ENCODE assay signal across 16 cellular contexts in genomic region chr11:78542007-78542406, GRCh38. TPM values are rescaled to one million over a fixed set of nuclear protein-coding genes. Genes with fewer than 3 reads are reported as not detected.
DNase-seq lines count a peak whose midpoint lies in the region; ATAC-seq, FAIRE-seq and TF ChIP-seq lines count a peak whose summit lies in the region.
"Had no signal": no experiment of that assay in that cellular context is flagged by ENCODE, and none has a peak within 500 bp of the region (broad histone marks: within the 10 kb centered on the region; RNA-seq: fewer than 3 reads in every experiment).

No MANE protein-coding gene starts in this region.

- H3K27ac ChIP-seq in DND-41 (ENCODE audit: low read length): peak overlapping the region; percentile 25; the same call in 1 of the 2 replicates
- peak overlapping the region; percentile 39; the same call in 1 of the 2 replicates for H3K27ac ChIP-seq in SJSA1
- H3K27ac ChIP-seq in kidney (ENCODE audit: low read depth in 2 of 2, low read length in 2 of 2): no peak overlapping the region
- no peak overlapping the region for H3K27ac ChIP-seq in osteoblast (ENCODE audit: low read depth, low read length)
- H3K27ac ChIP-seq: HL-60, PC-9 had no signal

- peaks cover 20% of the 10 kb centered on the region; the same call in 1 of the 2 replicates for H3K79me2 ChIP-seq in DND-41 (ENCODE audit: insufficient read depth, low read length)
- H3K79me2 ChIP-seq in osteoblast (ENCODE audit: insufficient read depth, low read length): no peaks in the 10 kb centered on the region

- H3K4me1 ChIP-seq in DND-41 (ENCODE audit: insufficient read depth, low read length) (peaks cover 15% of the 10 kb centered on the region), SJSA1 (replicated peaks) (peaks cover 33% of the 10 kb centered on the region), kidney (ENCODE audit: control insufficient read depth in 1 of 2, insufficient read depth in 1 of 2, low read depth in 1 of 2, low read length in 2 of 2) (no peaks in the 10 kb centered on the region), osteoblast (ENCODE audit: insufficient read depth, low read length) (no peaks in the 10 kb centered on the region)

- no peak overlapping the region for H3K4me3 ChIP-seq in DND-41 (ENCODE audit: low read depth in 1 of 2, low read length in 2 of 2)
- no peak overlapping the region for H3K4me3 ChIP-seq in SJSA1
- no peak overlapping the region for H3K4me3 ChIP-seq in kidney (ENCODE audit: low read length in 2 of 2)
- no peak overlapping the region for H3K4me3 ChIP-seq in osteoblast (ENCODE audit: insufficient read depth, low read length)
- H3K4me3 ChIP-seq: PC-9 had no signal

- H3K9me3 ChIP-seq in DND-41 (ENCODE audit: insufficient read depth, low read length, severe bottlenecking) (no peaks in the 10 kb centered on the region), SJSA1 (replicated peaks) (no peaks in the 10 kb centered on the region), kidney (ENCODE audit: control insufficient read depth in 1 of 2, low read length in 2 of 2) (no peaks in the 10 kb centered on the region), osteoblast (ENCODE audit: low read depth, low read length) (no peaks in the 10 kb centered on the region)

- H3K4me2 ChIP-seq in DND-41 (ENCODE audit: insufficient read depth, low read length) (no peak overlapping the region), osteoblast (ENCODE audit: insufficient read depth, low read length) (no peak overlapping the region)
- H3K4me2 ChIP-seq: PC-9 had no signal

- no peak for TF ChIP-seq CTCF in DND-41 (IDR thresholded peaks at IDR 0.05; ENCODE audit: borderline replicate concordance, extremely low read depth, low read length, poor library complexity, severe bottlenecking)
- TF ChIP-seq CTCF in kidney (IDR thresholded peaks at IDR 0.05; ENCODE audit: borderline replicate concordance, extremely low read depth, insufficient read depth): no peak
- no peak for TF ChIP-seq CTCF in osteoblast (IDR thresholded peaks at IDR 0.05; ENCODE audit: extremely low read depth, low read depth, low read length)

- peak; percentile 13 for FAIRE-seq in kidney (lab: Jason Lieb, UNC)
- FAIRE-seq: bronchial epithelial cell, islet of Langerhans had no signal

- H3K36me3 ChIP-seq in DND-41 (ENCODE audit: insufficient read depth, low read length) (peaks cover 27% of the 10 kb centered on the region), SJSA1 (peaks cover under 1% of the 10 kb centered on the region; the same call in 1 of the 2 replicates), kidney (ENCODE audit: control insufficient read depth in 1 of 2, insufficient read depth in 2 of 2, low read length in 2 of 2) (no peaks in the 10 kb centered on the region), osteoblast (ENCODE audit: insufficient read depth, low read length) (no peaks in the 10 kb centered on the region)

- no peaks in the 10 kb centered on the region for H4K20me1 ChIP-seq in DND-41 (ENCODE audit: insufficient read depth, low read length)
- H4K20me1 ChIP-seq in osteoblast (ENCODE audit: insufficient read depth, low read length): no peaks in the 10 kb centered on the region

- H2AFZ ChIP-seq in DND-41 (ENCODE audit: low read depth, low read length): no peak overlapping the region
- H2AFZ ChIP-seq in osteoblast (ENCODE audit: low read length): no peak overlapping the region
- H2AFZ ChIP-seq: PC-9 had no signal

- intact Hi-C loops in kidney (cut with DNase I): no loop called here

- DNase-seq in DND-41 (no peak), SJSA1 (ENCODE audit: low read depth in 1 of 2, low spot score in 2 of 2) (peak in 1 of 2 experiments; percentile 69), kidney (no peak), osteoblast (ENCODE audit: insufficient read length, low spot score, missing footprints) (no peak), Kasumi-1 (lab: John Stamatoyannopoulos, UW) (no peak)
- DNase-seq: activated naive CD4-positive, alpha-beta T cell; NCI-H1694; NCI-H510A treated with DMSO at 0.1 percent for 48 hours; PC-9 had no signal

- no peak overlapping the region for H3K9ac ChIP-seq in DND-41 (ENCODE audit: low read depth, low read length)
- H3K9ac ChIP-seq in kidney (ENCODE audit: low read length in 2 of 2): no peak overlapping the region

- peak; percentile 47; the same call in 1 of the 3 replicates for ATAC-seq in DND-41 (ENCODE audit: insufficient read depth, low read depth)
- ATAC-seq in GM21390 (IDR thresholded peaks at IDR 0.05; ENCODE audit: unreplicated experiment): peak; percentile 61
- ATAC-seq in GM18867 (IDR thresholded peaks at IDR 0.05; ENCODE audit: unreplicated experiment): no peak
- no peak for ATAC-seq in GM19397 (IDR thresholded peaks at IDR 0.05; ENCODE audit: unreplicated experiment)
- ATAC-seq: WTC11 had no signal

- no peaks in the 10 kb centered on the region for H3K27me3 ChIP-seq in DND-41 (ENCODE audit: insufficient read depth, low read length, poor library complexity)
- H3K27me3 ChIP-seq in SJSA1 (replicated peaks): no peaks in the 10 kb centered on the region
- H3K27me3 ChIP-seq in osteoblast (ENCODE audit: insufficient read depth, low read length): no peaks in the 10 kb centered on the region

RNA-seq across cellular contexts. Expression of gene NARS2, which starts 32.7 kb away (rescaled TPM):
- 12.4 and 20.8 TPM in 2 replicates for total RNA-seq in SJSA1 (2014; rRNA removed; shearing (Covaris generic))
- 13.2 TPM for total RNA-seq in kidney
- 13.0 TPM for polyA plus RNA-seq in kidney (ENCODE audit: insufficient read depth, low read depth, low replicate concordance)
- total RNA-seq in osteoblast: 12.7 and 19.5 TPM in 2 replicates

Comparison
In these comparisons a context has a peak if more than half of its experiments do, and no peak if none do; other contexts are left out.
1. ATAC-seq: peak in DND-41 (single experiment) and GM21390 (single experiment); none in GM18867 (single experiment) and GM19397 (single experiment).
2. H3K27ac ChIP-seq: peak in DND-41 (single experiment) and SJSA1 (single experiment); none in kidney (0 of 2) and osteoblast (single experiment).